Comparison of ENCODE assay signal across 8 cellular contexts in genomic region chr15:74542192-74543042, GRCh38. TPM values are rescaled to one million over a fixed set of nuclear protein-coding genes. Genes with fewer than 3 reads are reported as not detected.
A peak's percentile ranks its signal among the peaks of the same experiment; 100 is the strongest.
DNase-seq lines count a peak whose midpoint lies in the region; FAIRE-seq and TF ChIP-seq lines count a peak whose summit lies in the region.

No MANE protein-coding gene starts in this region.

- H3K9ac ChIP-seq in OCI-LY1 (ENCODE audit: low read length): no peak overlapping the region
- H3K9ac ChIP-seq in endothelial cell of umbilical vein (replicated peaks; ENCODE audit: extremely low read depth, insufficient read depth, low read length): no peak overlapping the region

- H3K9me3 ChIP-seq in OCI-LY1 (ENCODE audit: low read length) (no peaks in the 10 kb centered on the region), endothelial cell of umbilical vein (replicated peaks; ENCODE audit: control insufficient read depth, insufficient read depth, low read length) (no peaks in the 10 kb centered on the region), neutrophil (no peaks in the 10 kb centered on the region)

- H3K4me2 ChIP-seq in OCI-LY1 (ENCODE audit: low read length) (peak overlapping the region; percentile 85), endothelial cell of umbilical vein (ENCODE audit: insufficient read depth, low read length) (peak overlapping the region; percentile 71)

- TSS peak; percentile 38 for BruUV-seq in endothelial cell of umbilical vein (replicated peaks; lab: Mats Ljungman, UMichigan)

- H3K27ac ChIP-seq in OCI-LY1 (ENCODE audit: low read depth, low read length, poor library complexity, severe bottlenecking) (no peak overlapping the region), endothelial cell of umbilical vein (ENCODE audit: insufficient read depth, low read depth, low read length) (no peak overlapping the region), neutrophil (peak overlapping the region; percentile 93)

- H3F3A ChIP-seq in OCI-LY1 (ENCODE audit: insufficient read depth, low read length): peaks cover 6% of the 10 kb centered on the region; the same call in 1 of the 2 replicates

- dilution Hi-C loops in endothelial cell of umbilical vein (cut with MboI; ENCODE audit: extremely low pct_ligation_motif_present, low sequenced_read_pairs): no loop called here

- no peak overlapping the region for H2AFZ ChIP-seq in OCI-LY1 (ENCODE audit: low read length)
- H2AFZ ChIP-seq in endothelial cell of umbilical vein (ENCODE audit: low read depth, low read length): no peak overlapping the region

- POLR2A ChIA-PET in endothelial cell of umbilical vein (lab: Charles Lee): no interaction called here

- H3K36me3 ChIP-seq in OCI-LY1 (ENCODE audit: insufficient read depth, low read length) (no peaks in the 10 kb centered on the region), endothelial cell of umbilical vein (ENCODE audit: control insufficient read depth in 2 of 2, extremely low read depth in 1 of 2, insufficient read depth in 2 of 2, low read length in 2 of 2) (peaks cover 0 to 2% of the 10 kb centered on the region in 2 experiments), neutrophil (peaks cover 36% of the 10 kb centered on the region)

- no peak for TF ChIP-seq POLR2A in endothelial cell of umbilical vein (IDR thresholded peaks at IDR 0.05; ENCODE audit: low read depth, low read length)

- intact Hi-C loops in endothelial cell of umbilical vein (cut with micrococcal nuclease): loop anchor here (10.0 kb wide), 1 partner anchor 222 kb away; no protein-coding TSS in a partner anchor

- no peak for DNase-seq in endothelial cell of umbilical vein (ENCODE audit: low read depth, low spot score)
- DNase-seq in COR-L47 (lab: John Stamatoyannopoulos, UW): no peak
- no peak for DNase-seq in NCI-H1694 (lab: John Stamatoyannopoulos, UW)
- DNase-seq in T-helper 9 cell: no peak
- no peak for DNase-seq in DMS53 treated with DMSO at 0.1 percent for 48 hours (lab: John Stamatoyannopoulos, UW; ENCODE audit: unreplicated experiment)

- CTCF ChIA-PET in endothelial cell of umbilical vein (lab: Charles Lee): interaction anchor here (0.8 kb wide), 2 partner anchors 53 to 76 kb away, joined by 3 read pairs; no protein-coding TSS in a partner anchor

- H4K20me1 ChIP-seq in OCI-LY1 (ENCODE audit: insufficient read depth, low read length): no peaks in the 10 kb centered on the region
- peaks cover under 1% of the 10 kb centered on the region for H4K20me1 ChIP-seq in endothelial cell of umbilical vein (replicated peaks; ENCODE audit: control insufficient read depth, extremely low read depth, insufficient read depth, low read length)

- H3K4me1 ChIP-seq in OCI-LY1 (ENCODE audit: insufficient read depth, low read length, severe bottlenecking) (peaks cover 28% of the 10 kb centered on the region), endothelial cell of umbilical vein (ENCODE audit: control insufficient read depth, extremely low read depth, insufficient read depth, low read length) (peaks cover 24% of the 10 kb centered on the region), neutrophil (ENCODE audit: control insufficient read depth in 1 of 2, insufficient read depth in 1 of 2, low read depth in 1 of 2, low read length in 1 of 2) (peaks cover 55 to 57% of the 10 kb centered on the region in 2 experiments)

- H3K9me1 ChIP-seq in endothelial cell of umbilical vein (replicated peaks; ENCODE audit: control insufficient read depth, extremely low read depth, insufficient read depth, low read length): no peaks in the 10 kb centered on the region

- TF ChIP-seq CTCF in OCI-LY1 (IDR thresholded peaks at IDR 0.05; ENCODE audit: low read length) (no peak), endothelial cell of umbilical vein (IDR thresholded peaks at IDR 0.05; ENCODE audit: extremely low read depth in 1 of 2, insufficient read depth in 1 of 2, low read depth in 1 of 2, low read length in 2 of 2) (no peak), neutrophil (IDR thresholded peaks at IDR 0.05) (no peak)

- H3K27me3 ChIP-seq in OCI-LY1 (ENCODE audit: insufficient read depth, low read length) (no peaks in the 10 kb centered on the region), endothelial cell of umbilical vein (ENCODE audit: control insufficient read depth in 2 of 2, insufficient read depth in 2 of 2, low read length in 2 of 2) (no peaks in the 10 kb centered on the region), neutrophil (no peaks in the 10 kb centered on the region)

- no peak for FAIRE-seq in endothelial cell of umbilical vein (lab: Jason Lieb, UNC)

- H3K9me2 ChIP-seq in OCI-LY1 (ENCODE audit: low read depth, low read length): no peaks in the 10 kb centered on the region

- peak overlapping the region; percentile 80 for H3K4me3 ChIP-seq in GM08714 (ENCODE audit: low read length)
- H3K4me3 ChIP-seq in OCI-LY1 (ENCODE audit: low read depth, low read length, poor library complexity, severe bottlenecking): peak overlapping the region; percentile 83
- H3K4me3 ChIP-seq in endothelial cell of umbilical vein (replicated peaks in 1 of 3; ENCODE audit: insufficient read depth in 1 of 3, low read depth in 1 of 3, low read length in 3 of 3): peak overlapping the region in 1 of 3 experiments; percentile 78
- peak overlapping the region; percentile 81 to 94 for H3K4me3 ChIP-seq in neutrophil (ENCODE audit: low read depth in 1 of 2, low read length in 1 of 2)

- H3K79me2 ChIP-seq in OCI-LY1 (ENCODE audit: insufficient read depth, low read length) (no peaks in the 10 kb centered on the region), endothelial cell of umbilical vein (ENCODE audit: control insufficient read depth, insufficient read depth, low read length) (peaks cover 9% of the 10 kb centered on the region)

TF ChIP-seq in endothelial cell of umbilical vein, 7 proteins besides CTCF, POLR2A, EP300 and RAD21:
- TF ChIP-seq MYC (IDR thresholded peaks at IDR 0.05; ENCODE audit: low read depth, low read length) (no peak), GATA2 (IDR thresholded peaks at IDR 0.05; ENCODE audit: insufficient read depth, insufficient read length, low read depth, low read length) (no peak), MAX (IDR thresholded peaks at IDR 0.05; ENCODE audit: insufficient read depth, insufficient read length) (no peak), EZH2 (IDR thresholded peaks at IDR 0.05; ENCODE audit: borderline replicate concordance, low read depth, low read length, severe bottlenecking) (no peak), JUN (IDR thresholded peaks at IDR 0.05; ENCODE audit: borderline replicate concordance, insufficient read depth, insufficient read length, low read depth) (no peak), FOS (IDR thresholded peaks at IDR 0.05; ENCODE audit: borderline replicate concordance, insufficient read depth, low read length) (no peak), POLR2AphosphoS5 (IDR thresholded peaks at IDR 0.05; ENCODE audit: insufficient read depth, low read depth, low read length) (no peak)

RNA-seq across cellular contexts. Expression of gene ARID3B, which starts 1.4 kb away (rescaled TPM):
- 9.5 and 10.0 TPM in 2 replicates for total RNA-seq in endothelial cell of umbilical vein
- polyA plus RNA-seq in endothelial cell of umbilical vein: 6.2 and 7.0 TPM in 2 replicates
- 3.7 and 4.8 TPM in 2 replicates for polyA plus RNA-seq in endothelial cell of umbilical vein (2011; cell fraction: cytosol; rRNA removed)
- polyA plus RNA-seq in endothelial cell of umbilical vein (2011; cell fraction: nucleus; rRNA removed): 20.4 and 21.0 TPM in 2 replicates
- 3.1 and 4.3 TPM in 2 replicates for polyA plus RNA-seq in endothelial cell of umbilical vein (2012)
- polyA minus RNA-seq in endothelial cell of umbilical vein: 8.4 and 9.7 TPM in 2 replicates
- 3.4 TPM for polyA minus RNA-seq in endothelial cell of umbilical vein (2011; cell fraction: cytosol; rRNA and poly(A)+ RNA removed)
- 9.6 and 11.8 TPM in 2 replicates for polyA minus RNA-seq in endothelial cell of umbilical vein (2011; cell fraction: nucleus; rRNA and poly(A)+ RNA removed)
